ENCODE assay signal across 2 cellular contexts in the genomic region with DNA sequence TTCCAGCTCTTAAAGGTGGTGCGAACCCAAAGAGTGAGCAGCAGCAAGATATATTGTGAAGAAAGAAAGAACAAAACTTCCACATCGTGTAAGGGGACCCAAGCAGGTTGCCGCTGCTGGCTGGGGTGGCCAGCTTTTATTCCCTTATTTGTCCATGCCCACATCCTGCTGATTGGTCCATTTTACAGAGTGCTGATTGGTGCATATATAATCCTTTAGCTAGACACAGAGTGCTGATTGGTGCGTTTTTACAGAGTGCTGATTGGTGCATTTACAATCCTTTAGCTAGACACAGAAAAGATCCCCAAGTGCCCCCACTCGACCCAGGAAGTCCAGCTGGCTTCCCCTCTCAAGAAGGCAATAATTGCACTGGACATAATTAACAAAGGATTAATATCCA.
TF ChIP-seq lines count a peak whose summit lies in the region.

No MANE protein-coding gene starts in this region.

TF ChIP-seq in WTC11, 78 proteins besides CTCF, POLR2A, EP300 and RAD21:
- TF ChIP-seq NFYB (CRISPR knock-in tag; conservative IDR thresholded peaks at IDR 0.05; ENCODE audit: low read depth) = peak; percentile 69

TF ChIP-seq in K562, 482 proteins besides CTCF, POLR2A, EP300 and RAD21:
- TF ChIP-seq CC2D1A (IDR thresholded peaks at IDR 0.05) (peak; percentile 24; the same call in 1 of the 2 replicates), NFYB (IDR thresholded peaks at IDR 0.05; ENCODE audit: extremely low read depth, insufficient read length) (peak; percentile 90), ZNF316 (IDR thresholded peaks at IDR 0.05) (peak; percentile 40; the same call in 1 of the 2 replicates), ASH1L (IDR thresholded peaks at IDR 0.05; ENCODE audit: borderline replicate concordance, low read depth, partially characterized antibody) (peak; percentile 58), FOS (IDR thresholded peaks at IDR 0.05; ENCODE audit: extremely low read depth, insufficient read length) (peak; percentile 6), RBM25 (IDR thresholded peaks at IDR 0.05; ENCODE audit: low read depth, low read length, severe bottlenecking) (peak; percentile 71)
TF ChIP-seq in K562: peak in this region for 6; not testable (repeated sequence) for 476.
